In genomic region chr17:40803617-40804082, GRCh38 we compare ENCODE assay signal across 1 cellular context.
TF ChIP-seq lines count a peak whose summit lies in the region.

No MANE protein-coding gene starts in this region.

TF ChIP-seq in HepG2, 621 proteins besides CTCF, POLR2A, EP300 and RAD21 (continued from another document and continues in another):
- TF ChIP-seq, protein P1, sequence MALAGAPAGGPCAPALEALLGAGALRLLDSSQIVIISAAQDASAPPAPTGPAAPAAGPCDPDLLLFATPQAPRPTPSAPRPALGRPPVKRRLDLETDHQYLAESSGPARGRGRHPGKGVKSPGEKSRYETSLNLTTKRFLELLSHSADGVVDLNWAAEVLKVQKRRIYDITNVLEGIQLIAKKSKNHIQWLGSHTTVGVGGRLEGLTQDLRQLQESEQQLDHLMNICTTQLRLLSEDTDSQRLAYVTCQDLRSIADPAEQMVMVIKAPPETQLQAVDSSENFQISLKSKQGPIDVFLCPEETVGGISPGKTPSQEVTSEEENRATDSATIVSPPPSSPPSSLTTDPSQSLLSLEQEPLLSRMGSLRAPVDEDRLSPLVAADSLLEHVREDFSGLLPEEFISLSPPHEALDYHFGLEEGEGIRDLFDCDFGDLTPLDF (CRISPR knock-in tag; IDR thresholded peaks at IDR 0.05) = 0 out of 2 replicates have a peak, but pooled peaks have one; percentile 32
- peak; percentile 40; the same call in 1 of the 2 replicates for TF ChIP-seq THAP11 (CRISPR knock-in tag; IDR thresholded peaks at IDR 0.05)
- 0 out of 2 replicates have a peak, but pooled peaks have one; percentile 46 for TF ChIP-seq SMAD3 (CRISPR knock-in tag; IDR thresholded peaks at IDR 0.05)
- TF ChIP-seq, protein P2, sequence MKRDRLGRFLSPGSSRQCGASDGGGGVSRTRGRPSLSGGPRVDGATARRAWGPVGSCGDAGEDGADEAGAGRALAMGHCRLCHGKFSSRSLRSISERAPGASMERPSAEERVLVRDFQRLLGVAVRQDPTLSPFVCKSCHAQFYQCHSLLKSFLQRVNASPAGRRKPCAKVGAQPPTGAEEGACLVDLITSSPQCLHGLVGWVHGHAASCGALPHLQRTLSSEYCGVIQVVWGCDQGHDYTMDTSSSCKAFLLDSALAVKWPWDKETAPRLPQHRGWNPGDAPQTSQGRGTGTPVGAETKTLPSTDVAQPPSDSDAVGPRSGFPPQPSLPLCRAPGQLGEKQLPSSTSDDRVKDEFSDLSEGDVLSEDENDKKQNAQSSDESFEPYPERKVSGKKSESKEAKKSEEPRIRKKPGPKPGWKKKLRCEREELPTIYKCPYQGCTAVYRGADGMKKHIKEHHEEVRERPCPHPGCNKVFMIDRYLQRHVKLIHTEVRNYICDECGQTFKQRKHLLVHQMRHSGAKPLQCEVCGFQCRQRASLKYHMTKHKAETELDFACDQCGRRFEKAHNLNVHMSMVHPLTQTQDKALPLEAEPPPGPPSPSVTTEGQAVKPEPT (CRISPR knock-in tag; IDR thresholded peaks at IDR 0.05; ENCODE audit: low read depth) = no peak
- TF ChIP-seq ZNF562 (CRISPR knock-in tag; IDR thresholded peaks at IDR 0.05; ENCODE audit: borderline replicate concordance) = no peak
- TF ChIP-seq SOX5 (CRISPR knock-in tag; IDR thresholded peaks at IDR 0.05; ENCODE audit: borderline replicate concordance) = peak; percentile 46; the same call in 1 of the 2 replicates
- no peak; the same call in 1 of the 2 replicates for TF ChIP-seq TFDP2 (CRISPR knock-in tag; IDR thresholded peaks at IDR 0.05)
- no peak for TF ChIP-seq ZSCAN22 (CRISPR knock-in tag; IDR thresholded peaks at IDR 0.05)
- peak; percentile 55; the same call in 1 of the 2 replicates for TF ChIP-seq RXRB (CRISPR knock-in tag; IDR thresholded peaks at IDR 0.05; ENCODE audit: borderline replicate concordance)
- TF ChIP-seq ZNF605 (CRISPR knock-in tag; IDR thresholded peaks at IDR 0.05) = no peak
- TF ChIP-seq ZMAT3 (CRISPR knock-in tag; conservative IDR thresholded peaks at IDR 0.05) = 0 out of 2 replicates have a peak, but pooled peaks have one; percentile 48
- TF ChIP-seq ZNF639 (CRISPR knock-in tag; conservative IDR thresholded peaks at IDR 0.05) = no peak
- TF ChIP-seq MXI1 (IDR thresholded peaks at IDR 0.05; ENCODE audit: borderline replicate concordance, low read depth, low read length) = peak; percentile 31; the same call in 1 of the 3 replicates
- TF ChIP-seq, protein P3, sequence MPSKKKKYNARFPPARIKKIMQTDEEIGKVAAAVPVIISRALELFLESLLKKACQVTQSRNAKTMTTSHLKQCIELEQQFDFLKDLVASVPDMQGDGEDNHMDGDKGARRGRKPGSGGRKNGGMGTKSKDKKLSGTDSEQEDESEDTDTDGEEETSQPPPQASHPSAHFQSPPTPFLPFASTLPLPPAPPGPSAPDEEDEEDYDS (CRISPR knock-in tag; IDR thresholded peaks at IDR 0.05) = peak; percentile 48; the same call in 1 of the 2 replicates
- TF ChIP-seq TARDBP (CRISPR knock-in tag; IDR thresholded peaks at IDR 0.05) = 0 out of 2 replicates have a peak, but pooled peaks have one; percentile 28
- peak; percentile 71; the same call in 1 of the 2 replicates for TF ChIP-seq ZNF501 (CRISPR knock-in tag; IDR thresholded peaks at IDR 0.05)
- peak; percentile 59 for TF ChIP-seq ZFP36 (IDR thresholded peaks at IDR 0.05; ENCODE audit: borderline replicate concordance, low read depth, low read length, partially characterized antibody)
- no peak for TF ChIP-seq FOXA1 (IDR thresholded peaks at IDR 0.05)
- peak; percentile 79 for TF ChIP-seq FOXA1 (CRISPR knock-in tag; IDR thresholded peaks at IDR 0.05)
- peak; percentile 46; the same call in 1 of the 2 replicates for TF ChIP-seq MIER2 (CRISPR knock-in tag; IDR thresholded peaks at IDR 0.05)
- 0 out of 2 replicates have a peak, but pooled peaks have one; percentile 66 for TF ChIP-seq ZBED4 (CRISPR knock-in tag; IDR thresholded peaks at IDR 0.05; ENCODE audit: borderline replicate concordance)
- no peak for TF ChIP-seq ZMYM3 (CRISPR knock-in tag; IDR thresholded peaks at IDR 0.05)
- peak; percentile 16; the same call in 1 of the 2 replicates for TF ChIP-seq ETV5 (CRISPR knock-in tag; IDR thresholded peaks at IDR 0.05; ENCODE audit: borderline replicate concordance)
- TF ChIP-seq NR2F1 (CRISPR knock-in tag; IDR thresholded peaks at IDR 0.05) = no peak
- 0 out of 2 replicates have a peak, but pooled peaks have one; percentile 25 for TF ChIP-seq CBX5 (CRISPR knock-in tag; IDR thresholded peaks at IDR 0.05; ENCODE audit: borderline replicate concordance)
- TF ChIP-seq PAXIP1 (CRISPR knock-in tag; conservative IDR thresholded peaks at IDR 0.05) = 0 out of 2 replicates have a peak, but pooled peaks have one; percentile 21
- TF ChIP-seq RFX3 (CRISPR knock-in tag; IDR thresholded peaks at IDR 0.05) = no peak
- TF ChIP-seq ZNF441 (CRISPR knock-in tag; IDR thresholded peaks at IDR 0.05; ENCODE audit: borderline replicate concordance) = 0 out of 2 replicates have a peak, but pooled peaks have one; percentile 31
- TF ChIP-seq FOXK1 (CRISPR knock-in tag; IDR thresholded peaks at IDR 0.05; ENCODE audit: borderline replicate concordance, low read depth) = peak; percentile 41; the same call in 1 of the 2 replicates
- TF ChIP-seq ELF1 (CRISPR knock-in tag; IDR thresholded peaks at IDR 0.05) = peak; percentile 37; the same call in 1 of the 2 replicates
- TF ChIP-seq IRF2 (CRISPR knock-in tag; IDR thresholded peaks at IDR 0.05) = peak; percentile 59; the same call in 1 of the 2 replicates
- peak; percentile 54; the same call in 1 of the 2 replicates for TF ChIP-seq SAP130 (CRISPR knock-in tag; IDR thresholded peaks at IDR 0.05; ENCODE audit: low read depth)
- TF ChIP-seq, protein P4, sequence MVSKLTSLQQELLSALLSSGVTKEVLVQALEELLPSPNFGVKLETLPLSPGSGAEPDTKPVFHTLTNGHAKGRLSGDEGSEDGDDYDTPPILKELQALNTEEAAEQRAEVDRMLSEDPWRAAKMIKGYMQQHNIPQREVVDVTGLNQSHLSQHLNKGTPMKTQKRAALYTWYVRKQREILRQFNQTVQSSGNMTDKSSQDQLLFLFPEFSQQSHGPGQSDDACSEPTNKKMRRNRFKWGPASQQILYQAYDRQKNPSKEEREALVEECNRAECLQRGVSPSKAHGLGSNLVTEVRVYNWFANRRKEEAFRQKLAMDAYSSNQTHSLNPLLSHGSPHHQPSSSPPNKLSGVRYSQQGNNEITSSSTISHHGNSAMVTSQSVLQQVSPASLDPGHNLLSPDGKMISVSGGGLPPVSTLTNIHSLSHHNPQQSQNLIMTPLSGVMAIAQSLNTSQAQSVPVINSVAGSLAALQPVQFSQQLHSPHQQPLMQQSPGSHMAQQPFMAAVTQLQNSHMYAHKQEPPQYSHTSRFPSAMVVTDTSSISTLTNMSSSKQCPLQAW (CRISPR knock-in tag; IDR thresholded peaks at IDR 0.05) = peak; percentile 80
- TF ChIP-seq ZNF556 (CRISPR knock-in tag; IDR thresholded peaks at IDR 0.05; ENCODE audit: borderline replicate concordance) = 0 out of 2 replicates have a peak, but pooled peaks have one; percentile 36
- TF ChIP-seq YY1 (IDR thresholded peaks at IDR 0.05; ENCODE audit: insufficient read depth, insufficient replicate concordance, low read depth, low read length) = peak; percentile 47
- no peak for TF ChIP-seq NFKB2 (CRISPR knock-in tag; IDR thresholded peaks at IDR 0.05; ENCODE audit: borderline replicate concordance)
- 0 out of 2 replicates have a peak, but pooled peaks have one; percentile 22 for TF ChIP-seq TGIF2 (CRISPR knock-in tag; IDR thresholded peaks at IDR 0.05)
- TF ChIP-seq ZSCAN9 (CRISPR knock-in tag; IDR thresholded peaks at IDR 0.05; ENCODE audit: borderline replicate concordance) = peak; percentile 67; the same call in 1 of the 2 replicates
- TF ChIP-seq ATM (IDR thresholded peaks at IDR 0.05; ENCODE audit: borderline replicate concordance) = no peak
- peak; percentile 76 to 90 for TF ChIP-seq MAFK (conservative IDR thresholded peaks at IDR 0.05 in 1 of 2, IDR thresholded peaks at IDR 0.05 in 1 of 2; ENCODE audit: low read length in 2 of 2)
- 0 out of 2 replicates have a peak, but pooled peaks have one; percentile 33 for TF ChIP-seq MXD4 (CRISPR knock-in tag; IDR thresholded peaks at IDR 0.05)
- TF ChIP-seq U2AF1 (optimal IDR thresholded peaks at IDR 0.05; ENCODE audit: low read depth, low read length) = no peak
- peak; percentile 33 for TF ChIP-seq PHF5A (CRISPR knock-in tag; IDR thresholded peaks at IDR 0.05; ENCODE audit: low read depth, unreplicated experiment)
- TF ChIP-seq FOXO1 (CRISPR knock-in tag; IDR thresholded peaks at IDR 0.05) = peak; percentile 33; the same call in 1 of the 2 replicates
- TF ChIP-seq MIXL1 (CRISPR knock-in tag; IDR thresholded peaks at IDR 0.05) = 0 out of 2 replicates have a peak, but pooled peaks have one; percentile 41
- TF ChIP-seq FUBP1 (CRISPR knock-in tag; IDR thresholded peaks at IDR 0.05; ENCODE audit: borderline replicate concordance) = no peak
